7 cellular contexts compared by ENCODE assay signal in genomic region chr1:163315773-163316374, GRCh38. TPM values are rescaled to one million over a fixed set of nuclear protein-coding genes. Genes with fewer than 3 reads are reported as not detected.
A peak's percentile ranks its signal among the peaks of the same experiment; 100 is the strongest.
DNase-seq lines count a peak whose midpoint lies in the region; ATAC-seq and TF ChIP-seq lines count a peak whose summit lies in the region.

No MANE protein-coding gene starts in this region.

- H3K4me1 ChIP-seq in KMS-11 (ENCODE audit: low read depth, poor library complexity, severe bottlenecking): peaks cover 9% of the 10 kb centered on the region
- peaks cover 8 to 9% of the 10 kb centered on the region in 2 experiments; a peak in 3 of 4 replicates for H3K4me1 ChIP-seq in SK-N-SH (ENCODE audit: control insufficient read depth in 1 of 2, insufficient read depth in 2 of 2, low read depth in 1 of 2, low read length in 1 of 2)
- no peaks in the 10 kb centered on the region for H3K4me1 ChIP-seq in colonic mucosa
- H3K4me1 ChIP-seq in mucosa of descending colon (ENCODE audit: low read depth): peaks cover 5% of the 10 kb centered on the region

- POLR2A ChIA-PET in SK-N-SH (lab: Yijun Ruan, JAX): interaction anchor here (1.0 to 4.7 kb wide), 8 partner anchors 113 to 434 kb away, joined by 3 to 37 read pairs (median 8); partner anchors contain the start of genes RGS4 and RGS5

- DNase-seq in EH (ENCODE audit: low read depth) (peak; percentile 64), SK-N-SH (peak; percentile 12), colonic mucosa (peak; percentile 24), mucosa of descending colon (peak in 1 of 3 donors; percentile 54), MG63 (no peak)

- no peak overlapping the region for H3K9ac ChIP-seq in KMS-11
- no peak overlapping the region for H3K9ac ChIP-seq in SK-N-SH
- no peak overlapping the region for H3K9ac ChIP-seq in colonic mucosa (ENCODE audit: low read depth in 2 of 2, low read length in 2 of 2)

- no peaks in the 10 kb centered on the region for H3K27me3 ChIP-seq in KMS-11 (ENCODE audit: insufficient read depth, low read depth)
- no peaks in the 10 kb centered on the region for H3K27me3 ChIP-seq in SK-N-SH (ENCODE audit: insufficient read depth)
- H3K27me3 ChIP-seq in colonic mucosa: no peaks in the 10 kb centered on the region
- H3K27me3 ChIP-seq in MG63: no peaks in the 10 kb centered on the region

- peaks cover 12% of the 10 kb centered on the region for H3F3A ChIP-seq in SK-N-SH (replicated peaks; ENCODE audit: insufficient read depth)

- CTCF ChIA-PET in SK-N-SH (lab: Yijun Ruan, JAX): interaction anchor here (0.6 to 6.1 kb wide), 77 partner anchors 8 to 1441 kb away, joined by 3 to 85 read pairs (median 4); partner anchors contain the start of genes CCDC190, RGS4 and RGS5

- H3K4me3 ChIP-seq in KMS-11 (IDR thresholded peaks at IDR 0.05; ENCODE audit: insufficient read depth, low read depth, low read length): no peak overlapping the region
- H3K4me3 ChIP-seq in SK-N-SH (ENCODE audit: low read depth in 2 of 2, low read length in 1 of 2): no peak overlapping the region; a peak in 1 of 4 replicates
- H3K4me3 ChIP-seq in colonic mucosa: no peak overlapping the region
- H3K4me3 ChIP-seq in mucosa of descending colon: no peak overlapping the region
- H3K4me3 ChIP-seq in MG63: no peak overlapping the region

- H2AFZ ChIP-seq in KMS-11 (ENCODE audit: low read depth) (no peak overlapping the region), SK-N-SH (ENCODE audit: low read depth) (no peak overlapping the region)

- no peak overlapping the region for H3K4me2 ChIP-seq in KMS-11
- no peak overlapping the region for H3K4me2 ChIP-seq in SK-N-SH

- H3K9me3 ChIP-seq in SK-N-SH (no peaks in the 10 kb centered on the region), colonic mucosa (no peaks in the 10 kb centered on the region), mucosa of descending colon (no peaks in the 10 kb centered on the region), MG63 (no peaks in the 10 kb centered on the region)

- TF ChIP-seq CTCF in KMS-11 (conservative IDR thresholded peaks at IDR 0.05; ENCODE audit: low read depth, low read length): peak; percentile 99
- TF ChIP-seq CTCF in SK-N-SH (IDR thresholded peaks at IDR 0.05): peak; percentile 88
- TF ChIP-seq CTCF in colonic mucosa (IDR thresholded peaks at IDR 0.05): peak; percentile 64
- TF ChIP-seq CTCF in mucosa of descending colon (IDR thresholded peaks at IDR 0.05): peak; percentile 54

- H4K20me1 ChIP-seq in KMS-11 (ENCODE audit: insufficient read depth) (no peaks in the 10 kb centered on the region), SK-N-SH (ENCODE audit: insufficient read depth) (no peaks in the 10 kb centered on the region)

- H3K9me2 ChIP-seq in SK-N-SH: no peaks in the 10 kb centered on the region

- H3K79me2 ChIP-seq in KMS-11 (ENCODE audit: insufficient read depth, low read depth) (peaks cover 9% of the 10 kb centered on the region; the same call in 1 of the 2 replicates), SK-N-SH (ENCODE audit: insufficient read depth) (peaks cover 24% of the 10 kb centered on the region)

- ATAC-seq in mucosa of descending colon: no peak
- no peak for ATAC-seq in GM21367 (IDR thresholded peaks at IDR 0.05; ENCODE audit: unreplicated experiment)

- no peak for TF ChIP-seq EP300 in SK-N-SH (IDR thresholded peaks at IDR 0.05; ENCODE audit: borderline replicate concordance in 1 of 2, low read depth in 1 of 2, low read length in 1 of 2)

- intact Hi-C loops in colonic mucosa (cut with DNase I) (loop anchor here (5.0 to 10.0 kb wide), 3 partner anchors 141 to 454 kb away; partner anchors contain the start of gene CCDC190), mucosa of descending colon (cut with DNase I, micrococcal nuclease) (loop anchor here (10.0 kb wide), 2 partner anchors 241 to 461 kb away; no protein-coding TSS in a partner anchor)

- H3K36me3 ChIP-seq in KMS-11 (ENCODE audit: insufficient read depth): no peaks in the 10 kb centered on the region
- H3K36me3 ChIP-seq in SK-N-SH (replicated peaks in 1 of 2; ENCODE audit: control insufficient read depth in 1 of 2, insufficient read depth in 2 of 2, low read length in 1 of 2): peaks cover 16 to 31% of the 10 kb centered on the region in 2 experiments
- H3K36me3 ChIP-seq in colonic mucosa: no peaks in the 10 kb centered on the region
- H3K36me3 ChIP-seq in mucosa of descending colon (ENCODE audit: low read depth): no peaks in the 10 kb centered on the region
- peaks cover 14% of the 10 kb centered on the region for H3K36me3 ChIP-seq in MG63

- 36% methylated on average over 6 of the region's 6 CpGs for WGBS in SK-N-SH (ENCODE audit: low lambda C conversion rate)

- TF ChIP-seq RAD21 in SK-N-SH (IDR thresholded peaks at IDR 0.05; ENCODE audit: low read length): peak; percentile 84

- H3K27ac ChIP-seq in KMS-11 (no peak overlapping the region), SK-N-SH (ENCODE audit: low read depth in 2 of 2, low read length in 1 of 2) (peak overlapping the region; percentile 5 to 55; a peak in 3 of 4 replicates), colonic mucosa (no peak overlapping the region)

TF ChIP-seq in SK-N-SH, 30 proteins besides CTCF, POLR2A, EP300 and RAD21:
- TF ChIP-seq FOSL2 (IDR thresholded peaks at IDR 0.05; ENCODE audit: borderline replicate concordance, low read depth) (no peak), SMC3 (IDR thresholded peaks at IDR 0.05; ENCODE audit: low read depth, low read length) (peak; percentile 65)

RNA-seq across cellular contexts. Expression of gene NUF2, which starts 5.9 kb away (rescaled TPM):
- 11.3 and 13.5 TPM in 2 replicates for polyA plus RNA-seq in SK-N-SH (2012; rRNA removed)
- polyA plus RNA-seq in SK-N-SH (2012; cell fraction: cytosol; rRNA removed): 11.2 and 12.9 TPM in 2 replicates
- polyA plus RNA-seq in SK-N-SH (2012; cell fraction: nucleus; rRNA removed): 11.5 and 22.3 TPM in 2 replicates
- total RNA-seq in colonic mucosa (10 to 100 TPM in 1 of 2 donors, 1 to 10 TPM in 1; 6.8 to 17.6 TPM), mucosa of descending colon (1 to 10 TPM; 1.0 to 8.0 (median 2.3) TPM)
- total RNA-seq in MG63 (2014; rRNA removed; shearing (Covaris generic); ENCODE audit: low replicate concordance): 26.9 and 35.5 TPM in 2 replicates

Comparison
In these comparisons a context has a peak if more than half of its experiments do, and no peak if none do; other contexts are left out.
1. H3K27ac ChIP-seq: peak in SK-N-SH (2 of 2); none in KMS-11 (single experiment) and colonic mucosa (single experiment).
2. Peak in every context shown above with its lines, with median percentiles within 50 percentile points of each other: CTCF ChIP-seq.